Comparison of ENCODE assay signal across 26 cellular contexts in the genomic region with DNA sequence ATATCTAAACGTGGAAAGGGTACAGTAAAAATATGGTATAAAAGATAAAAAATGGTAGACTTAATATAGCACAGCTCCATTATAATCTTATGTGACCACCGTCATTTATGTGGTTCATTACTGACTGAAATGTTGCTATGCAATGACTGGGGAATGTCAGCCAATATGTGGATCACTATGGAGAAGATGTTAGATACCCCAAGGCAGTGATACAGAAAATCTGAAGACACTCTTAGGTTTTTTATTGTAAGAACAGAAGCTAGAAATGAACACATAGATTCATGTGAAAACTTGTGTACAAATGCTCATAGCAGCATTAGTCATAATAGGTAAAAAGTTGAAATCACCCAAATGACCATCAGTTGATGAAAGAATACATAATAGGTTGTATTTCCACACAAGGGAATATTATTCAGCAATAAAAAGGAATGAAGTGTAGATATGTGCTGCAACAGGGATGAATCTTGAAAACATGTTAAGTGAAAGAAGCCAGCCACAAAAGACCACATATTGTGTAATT.
"Had no signal": no experiment of that assay in that cellular context is flagged by ENCODE, and none has a peak within 500 bp of the region (broad histone marks: within the 10 kb centered on the region; RNA-seq: fewer than 3 reads in every experiment).

No MANE protein-coding gene starts in this region.

- H3K4me1 ChIP-seq: colonic mucosa had no signal

- H3K9me3 ChIP-seq: colonic mucosa, right lobe of liver, thyroid gland, vagina had no signal

- H3K4me2 ChIP-seq: neural progenitor cell had no signal

- H3K27me3 ChIP-seq: colonic mucosa, esophagus muscularis mucosa, neural progenitor cell, right lobe of liver, stomach, thyroid gland, vagina had no signal

- H3K4me3 ChIP-seq: colonic mucosa, esophagus muscularis mucosa, lower lobe of right lung, mucosa of descending colon, neural progenitor cell, right lobe of liver, stomach, thyroid gland, vagina had no signal

- H2AFZ ChIP-seq: neural progenitor cell, parathyroid adenoma had no signal

- H3K36me3 ChIP-seq: colonic mucosa, esophagus muscularis mucosa, lower lobe of right lung, right lobe of liver, stomach, thyroid gland, vagina had no signal

- H3K9ac ChIP-seq: neural progenitor cell, parathyroid adenoma had no signal

- DNase-seq: colonic mucosa; effector CD8-positive, alpha-beta T cell; endodermal cell; hypothalamus; immature natural killer cell; islet precursor cell; left ventricle myocardium superior; lower lobe of right lung; mesenchymal stem cell; mucosa of descending colon; naive thymus-derived CD4-positive, alpha-beta T cell; right lobe of liver; small intestine; stimulated activated CD4-positive, alpha-beta T cell treated with anti-CD3 and anti-CD28 coated beads, Interleukin-15, amount 100 ng/mL, for 24 hours; stimulated activated CD4-positive, alpha-beta T cell treated with anti-CD3 and anti-CD28 coated beads, Interleukin-2, amount 100 ng/mL, for 48 hours; stimulated activated naive CD4-positive, alpha-beta T cell treated with Interleukin-2 at 50 U/mL for 16 hours; stomach; thyroid gland had no signal

- H3K4me3 Mint-ChIP-seq: dendritic cell treated with granulocyte-macrophage colony-stimulating factor and Interleukin-4, amounts not matched to agents 40 ng/mL and 50 ng/mL, for 4 days; endodermal cell; immature natural killer cell; mesothelial cell of epicardium; naive thymus-derived CD4-positive, alpha-beta T cell; nephron; neural progenitor cell had no signal

- H3K27me3 Mint-ChIP-seq: dendritic cell treated with granulocyte-macrophage colony-stimulating factor and Interleukin-4, amounts not matched to agents 40 ng/mL and 50 ng/mL, for 4 days; naive thymus-derived CD4-positive, alpha-beta T cell; progenitor cell of endocrine pancreas had no signal

- ATAC-seq: lower lobe of right lung; mucosa of descending colon; naive thymus-derived CD4-positive, alpha-beta T cell; right lobe of liver had no signal

- H3K27ac ChIP-seq: colonic mucosa, esophagus muscularis mucosa, lower lobe of right lung, neural progenitor cell, parathyroid adenoma, right lobe of liver, stomach, thyroid gland, vagina had no signal

- H3K27ac Mint-ChIP-seq: dendritic cell treated with granulocyte-macrophage colony-stimulating factor and Interleukin-4, amounts not matched to agents 40 ng/mL and 50 ng/mL, for 4 days; endodermal cell; immature natural killer cell; mesothelial cell of epicardium; nephron; neural progenitor cell; progenitor cell of endocrine pancreas had no signal

- H3K4me1 Mint-ChIP-seq: neural progenitor cell had no signal
